Comparison of ENCODE assay signal across 19 cellular contexts in the genomic region with DNA sequence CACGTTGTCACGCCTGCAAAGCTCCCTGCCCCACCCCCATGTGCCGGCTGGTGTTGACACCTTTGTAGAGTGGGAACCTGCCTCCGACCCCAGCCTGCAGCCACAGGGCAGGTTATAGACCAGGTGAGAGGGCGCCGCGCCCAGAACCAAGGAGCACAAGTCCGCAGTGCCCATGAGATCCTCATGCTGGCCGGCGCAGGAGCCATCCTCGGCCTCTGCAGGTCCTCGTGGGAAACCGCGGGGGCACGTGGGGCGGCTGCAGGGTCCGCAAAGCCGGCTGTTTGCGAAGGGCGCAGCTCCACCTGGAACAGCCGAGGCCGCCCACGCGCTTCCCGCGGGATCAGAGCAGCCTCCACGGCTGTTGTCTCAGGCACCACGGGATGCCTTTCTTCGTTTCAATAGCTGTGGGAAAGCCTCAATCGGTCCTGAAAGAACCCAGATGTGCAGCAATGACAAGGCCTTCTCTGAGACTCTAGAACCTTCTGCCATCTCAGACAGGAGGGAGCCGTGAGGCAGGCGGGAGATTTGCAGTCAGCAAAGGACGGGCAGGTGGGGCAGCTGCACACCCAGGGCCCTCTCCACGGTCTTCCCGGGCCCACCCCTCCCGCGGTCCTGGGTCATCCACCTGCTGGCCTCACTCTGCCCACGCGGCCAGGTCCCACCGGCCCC. TPM values are rescaled to one million over a fixed set of nuclear protein-coding genes. Genes with fewer than 3 reads are reported as not detected.
A peak's percentile ranks its signal among the peaks of the same experiment; 100 is the strongest.
DNase-seq lines count a peak whose midpoint lies in the region; ATAC-seq and TF ChIP-seq lines count a peak whose summit lies in the region.
"Had no signal": no experiment of that assay in that cellular context is flagged by ENCODE, and none has a peak within 500 bp of the region (broad histone marks: within the 10 kb centered on the region; RNA-seq: fewer than 3 reads in every experiment).

No MANE protein-coding gene starts in this region.

- H3K9ac ChIP-seq in colonic mucosa (ENCODE audit: low read depth in 2 of 2, low read length in 2 of 2) = no peak overlapping the region

- no peak for ATAC-seq in right cardiac atrium

- intact Hi-C loops in right cardiac atrium (cut with DNase I) (no loop called here), cardiac septum (cut with DNase I) (no loop called here), colonic mucosa (cut with DNase I) (no loop called here)

- H3K27ac ChIP-seq in right cardiac atrium (ENCODE audit: low read length) (no peak overlapping the region), colonic mucosa (no peak overlapping the region)
- H3K27ac ChIP-seq: sigmoid colon, SK-N-MC, uterus had no signal

- no peaks in the 10 kb centered on the region for H3K36me3 ChIP-seq in colonic mucosa
- H3K36me3 ChIP-seq: sigmoid colon, uterus had no signal

- H3K4me3 ChIP-seq in right cardiac atrium (ENCODE audit: low read length) = no peak overlapping the region
- H3K4me3 ChIP-seq in colonic mucosa = no peak overlapping the region
- H3K4me3 ChIP-seq: GM12878, sigmoid colon, SK-N-MC, uterus had no signal

- TF ChIP-seq CTCF in colonic mucosa (IDR thresholded peaks at IDR 0.05) = no peak

- H3K4me1 ChIP-seq in right cardiac atrium (ENCODE audit: control insufficient read depth, insufficient read depth, low read length) (no peaks in the 10 kb centered on the region), colonic mucosa (no peaks in the 10 kb centered on the region)
- H3K4me1 ChIP-seq: sigmoid colon, uterus had no signal

- WGBS in right cardiac atrium = 74% methylated on average over 40 of the region's 40 CpGs

- DNase-seq in right cardiac atrium = peak; percentile 9 to 56 (median 47)
- DNase-seq in cardiac septum (ENCODE audit: low spot score) = no peak
- peak; percentile 13 for DNase-seq in colonic mucosa
- peak; percentile 84 for DNase-seq in mesenteric fat pad (ENCODE audit: low spot score)
- DNase-seq in EL = no peak
- DNase-seq in DMS79 (lab: John Stamatoyannopoulos, UW) = no peak
- no peak for DNase-seq in stimulated activated naive CD4-positive, alpha-beta T cell (lab: John Stamatoyannopoulos, UW)
- DNase-seq in NCI-H774 (lab: John Stamatoyannopoulos, UW) = no peak
- DNase-seq: activated naive CD8-positive, alpha-beta T cell treated with anti-CD3 and anti-CD28 coated beads for 36 hours; foreskin melanocyte; Karpas-422; left cardiac atrium; NCI-H1092 treated with DMSO at 0.1 percent for 48 hours; NCI-H526 treated with DMSO at 0.1 percent for 48 hours; occipital lobe; sigmoid colon; uterus had no signal

- H3K27me3 ChIP-seq in right cardiac atrium (ENCODE audit: control insufficient read depth, insufficient read depth) (no peaks in the 10 kb centered on the region), colonic mucosa (peaks cover 7% of the 10 kb centered on the region)

- H3K9me3 ChIP-seq in right cardiac atrium (ENCODE audit: control insufficient read depth, low read length) (no peaks in the 10 kb centered on the region), colonic mucosa (no peaks in the 10 kb centered on the region)
- H3K9me3 ChIP-seq: sigmoid colon, uterus had no signal

RNA-seq across cellular contexts. Expression of a gene that starts 29.9 kb away (rescaled TPM):
- total RNA-seq in right cardiac atrium (10 to 100 TPM; 16.0 to 20.3 (median 19.1) TPM), cardiac septum (20.1 TPM), colonic mucosa (10 to 100 TPM; 23.8 to 31.6 TPM), mesenteric fat pad (29.6 TPM)
- 14.1 TPM for polyA plus RNA-seq in right cardiac atrium

Comparison
In these comparisons a context has a peak if more than half of its experiments do, and no peak if none do; other contexts are left out.
1. DNase-seq: peak in right cardiac atrium (3 of 3), colonic mucosa (single experiment) and mesenteric fat pad (single experiment); none in cardiac septum (single experiment), EL (single experiment), DMS79 (single experiment), stimulated activated naive CD4-positive, alpha-beta T cell (0 of 6) and NCI-H774 (single experiment).